ENCODE assay signal across 1 cellular context in genomic region chr1:43011020-43011419, GRCh38.
TF ChIP-seq lines count a peak whose summit lies in the region.

No MANE protein-coding gene starts in this region.

TF ChIP-seq in K562, 482 proteins besides CTCF, POLR2A, EP300 and RAD21 (continued from another document and continues in another):
- no peak for TF ChIP-seq ZNF668 (CRISPR knock-in tag; IDR thresholded peaks at IDR 0.05)
- TF ChIP-seq CHD4 (IDR thresholded peaks at IDR 0.05; ENCODE audit: insufficient read depth, insufficient replicate concordance, low read depth, low read length, poor library complexity, severe bottlenecking), result no peak
- no peak for TF ChIP-seq ZBTB8A (IDR thresholded peaks at IDR 0.05; ENCODE audit: partially characterized antibody)
- peak; percentile 95 for TF ChIP-seq CTBP1 (IDR thresholded peaks at IDR 0.05; ENCODE audit: borderline replicate concordance)
- no peak for TF ChIP-seq GTF2E2 (tag; IDR thresholded peaks at IDR 0.05)
- 0 out of 2 replicates have a peak, but pooled peaks have one; percentile 15 for TF ChIP-seq PKNOX1 (IDR thresholded peaks at IDR 0.05)
- TF ChIP-seq, protein P1, sequence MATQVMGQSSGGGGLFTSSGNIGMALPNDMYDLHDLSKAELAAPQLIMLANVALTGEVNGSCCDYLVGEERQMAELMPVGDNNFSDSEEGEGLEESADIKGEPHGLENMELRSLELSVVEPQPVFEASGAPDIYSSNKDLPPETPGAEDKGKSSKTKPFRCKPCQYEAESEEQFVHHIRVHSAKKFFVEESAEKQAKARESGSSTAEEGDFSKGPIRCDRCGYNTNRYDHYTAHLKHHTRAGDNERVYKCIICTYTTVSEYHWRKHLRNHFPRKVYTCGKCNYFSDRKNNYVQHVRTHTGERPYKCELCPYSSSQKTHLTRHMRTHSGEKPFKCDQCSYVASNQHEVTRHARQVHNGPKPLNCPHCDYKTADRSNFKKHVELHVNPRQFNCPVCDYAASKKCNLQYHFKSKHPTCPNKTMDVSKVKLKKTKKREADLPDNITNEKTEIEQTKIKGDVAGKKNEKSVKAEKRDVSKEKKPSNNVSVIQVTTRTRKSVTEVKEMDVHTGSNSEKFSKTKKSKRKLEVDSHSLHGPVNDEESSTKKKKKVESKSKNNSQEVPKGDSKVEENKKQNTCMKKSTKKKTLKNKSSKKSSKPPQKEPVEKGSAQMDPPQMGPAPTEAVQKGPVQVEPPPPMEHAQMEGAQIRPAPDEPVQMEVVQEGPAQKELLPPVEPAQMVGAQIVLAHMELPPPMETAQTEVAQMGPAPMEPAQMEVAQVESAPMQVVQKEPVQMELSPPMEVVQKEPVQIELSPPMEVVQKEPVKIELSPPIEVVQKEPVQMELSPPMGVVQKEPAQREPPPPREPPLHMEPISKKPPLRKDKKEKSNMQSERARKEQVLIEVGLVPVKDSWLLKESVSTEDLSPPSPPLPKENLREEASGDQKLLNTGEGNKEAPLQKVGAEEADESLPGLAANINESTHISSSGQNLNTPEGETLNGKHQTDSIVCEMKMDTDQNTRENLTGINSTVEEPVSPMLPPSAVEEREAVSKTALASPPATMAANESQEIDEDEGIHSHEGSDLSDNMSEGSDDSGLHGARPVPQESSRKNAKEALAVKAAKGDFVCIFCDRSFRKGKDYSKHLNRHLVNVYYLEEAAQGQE (CRISPR knock-in tag; IDR thresholded peaks at IDR 0.05; ENCODE audit: low read depth), result no peak
- TF ChIP-seq CREB5 (CRISPR knock-in tag; IDR thresholded peaks at IDR 0.05), result no peak
- TF ChIP-seq ZNF184 (CRISPR knock-in tag; IDR thresholded peaks at IDR 0.05), result no peak
- TF ChIP-seq XRCC3 (IDR thresholded peaks at IDR 0.05), result no peak
- no peak for TF ChIP-seq SAFB2 (IDR thresholded peaks at IDR 0.05; ENCODE audit: borderline replicate concordance, low read depth, low read length, severe bottlenecking)
- TF ChIP-seq NCOA2 (IDR thresholded peaks at IDR 0.05; ENCODE audit: partially characterized antibody in 2 of 2), result no peak
- TF ChIP-seq CXXC5 (CRISPR knock-in tag; IDR thresholded peaks at IDR 0.05), result no peak
- no peak for TF ChIP-seq ZNF583 (CRISPR knock-in tag; IDR thresholded peaks at IDR 0.05)
- TF ChIP-seq NRF1 (conservative IDR thresholded peaks at IDR 0.05 in 1 of 2, IDR thresholded peaks at IDR 0.05 in 1 of 2), result no peak
- TF ChIP-seq PYGO2 (tag; IDR thresholded peaks at IDR 0.05), result no peak
- TF ChIP-seq DDX20 (tag; IDR thresholded peaks at IDR 0.05; ENCODE audit: low read depth), result no peak
- TF ChIP-seq RBBP5 (IDR thresholded peaks at IDR 0.05; ENCODE audit: borderline replicate concordance, insufficient read depth, low read length, poor library complexity, severe bottlenecking), result no peak
- TF ChIP-seq IFI16 (CRISPR knock-in tag; IDR thresholded peaks at IDR 0.05), result no peak
- TF ChIP-seq ARID3A (IDR thresholded peaks at IDR 0.05; ENCODE audit: borderline replicate concordance, low read depth, low read length), result no peak
- TF ChIP-seq, protein P2, sequence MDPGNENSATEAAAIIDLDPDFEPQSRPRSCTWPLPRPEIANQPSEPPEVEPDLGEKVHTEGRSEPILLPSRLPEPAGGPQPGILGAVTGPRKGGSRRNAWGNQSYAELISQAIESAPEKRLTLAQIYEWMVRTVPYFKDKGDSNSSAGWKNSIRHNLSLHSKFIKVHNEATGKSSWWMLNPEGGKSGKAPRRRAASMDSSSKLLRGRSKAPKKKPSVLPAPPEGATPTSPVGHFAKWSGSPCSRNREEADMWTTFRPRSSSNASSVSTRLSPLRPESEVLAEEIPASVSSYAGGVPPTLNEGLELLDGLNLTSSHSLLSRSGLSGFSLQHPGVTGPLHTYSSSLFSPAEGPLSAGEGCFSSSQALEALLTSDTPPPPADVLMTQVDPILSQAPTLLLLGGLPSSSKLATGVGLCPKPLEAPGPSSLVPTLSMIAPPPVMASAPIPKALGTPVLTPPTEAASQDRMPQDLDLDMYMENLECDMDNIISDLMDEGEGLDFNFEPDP (CRISPR knock-in tag; IDR thresholded peaks at IDR 0.05), result no peak
- no peak for TF ChIP-seq ZNF766 (CRISPR knock-in tag; conservative IDR thresholded peaks at IDR 0.05)
- TF ChIP-seq ZNF436 (CRISPR knock-in tag; IDR thresholded peaks at IDR 0.05), result no peak
- TF ChIP-seq ESRRA (IDR thresholded peaks at IDR 0.05; ENCODE audit: borderline replicate concordance, low read depth), result peak; percentile 99
- no peak for TF ChIP-seq SREBF2 (CRISPR knock-in tag; IDR thresholded peaks at IDR 0.05)
- TF ChIP-seq, protein P3, sequence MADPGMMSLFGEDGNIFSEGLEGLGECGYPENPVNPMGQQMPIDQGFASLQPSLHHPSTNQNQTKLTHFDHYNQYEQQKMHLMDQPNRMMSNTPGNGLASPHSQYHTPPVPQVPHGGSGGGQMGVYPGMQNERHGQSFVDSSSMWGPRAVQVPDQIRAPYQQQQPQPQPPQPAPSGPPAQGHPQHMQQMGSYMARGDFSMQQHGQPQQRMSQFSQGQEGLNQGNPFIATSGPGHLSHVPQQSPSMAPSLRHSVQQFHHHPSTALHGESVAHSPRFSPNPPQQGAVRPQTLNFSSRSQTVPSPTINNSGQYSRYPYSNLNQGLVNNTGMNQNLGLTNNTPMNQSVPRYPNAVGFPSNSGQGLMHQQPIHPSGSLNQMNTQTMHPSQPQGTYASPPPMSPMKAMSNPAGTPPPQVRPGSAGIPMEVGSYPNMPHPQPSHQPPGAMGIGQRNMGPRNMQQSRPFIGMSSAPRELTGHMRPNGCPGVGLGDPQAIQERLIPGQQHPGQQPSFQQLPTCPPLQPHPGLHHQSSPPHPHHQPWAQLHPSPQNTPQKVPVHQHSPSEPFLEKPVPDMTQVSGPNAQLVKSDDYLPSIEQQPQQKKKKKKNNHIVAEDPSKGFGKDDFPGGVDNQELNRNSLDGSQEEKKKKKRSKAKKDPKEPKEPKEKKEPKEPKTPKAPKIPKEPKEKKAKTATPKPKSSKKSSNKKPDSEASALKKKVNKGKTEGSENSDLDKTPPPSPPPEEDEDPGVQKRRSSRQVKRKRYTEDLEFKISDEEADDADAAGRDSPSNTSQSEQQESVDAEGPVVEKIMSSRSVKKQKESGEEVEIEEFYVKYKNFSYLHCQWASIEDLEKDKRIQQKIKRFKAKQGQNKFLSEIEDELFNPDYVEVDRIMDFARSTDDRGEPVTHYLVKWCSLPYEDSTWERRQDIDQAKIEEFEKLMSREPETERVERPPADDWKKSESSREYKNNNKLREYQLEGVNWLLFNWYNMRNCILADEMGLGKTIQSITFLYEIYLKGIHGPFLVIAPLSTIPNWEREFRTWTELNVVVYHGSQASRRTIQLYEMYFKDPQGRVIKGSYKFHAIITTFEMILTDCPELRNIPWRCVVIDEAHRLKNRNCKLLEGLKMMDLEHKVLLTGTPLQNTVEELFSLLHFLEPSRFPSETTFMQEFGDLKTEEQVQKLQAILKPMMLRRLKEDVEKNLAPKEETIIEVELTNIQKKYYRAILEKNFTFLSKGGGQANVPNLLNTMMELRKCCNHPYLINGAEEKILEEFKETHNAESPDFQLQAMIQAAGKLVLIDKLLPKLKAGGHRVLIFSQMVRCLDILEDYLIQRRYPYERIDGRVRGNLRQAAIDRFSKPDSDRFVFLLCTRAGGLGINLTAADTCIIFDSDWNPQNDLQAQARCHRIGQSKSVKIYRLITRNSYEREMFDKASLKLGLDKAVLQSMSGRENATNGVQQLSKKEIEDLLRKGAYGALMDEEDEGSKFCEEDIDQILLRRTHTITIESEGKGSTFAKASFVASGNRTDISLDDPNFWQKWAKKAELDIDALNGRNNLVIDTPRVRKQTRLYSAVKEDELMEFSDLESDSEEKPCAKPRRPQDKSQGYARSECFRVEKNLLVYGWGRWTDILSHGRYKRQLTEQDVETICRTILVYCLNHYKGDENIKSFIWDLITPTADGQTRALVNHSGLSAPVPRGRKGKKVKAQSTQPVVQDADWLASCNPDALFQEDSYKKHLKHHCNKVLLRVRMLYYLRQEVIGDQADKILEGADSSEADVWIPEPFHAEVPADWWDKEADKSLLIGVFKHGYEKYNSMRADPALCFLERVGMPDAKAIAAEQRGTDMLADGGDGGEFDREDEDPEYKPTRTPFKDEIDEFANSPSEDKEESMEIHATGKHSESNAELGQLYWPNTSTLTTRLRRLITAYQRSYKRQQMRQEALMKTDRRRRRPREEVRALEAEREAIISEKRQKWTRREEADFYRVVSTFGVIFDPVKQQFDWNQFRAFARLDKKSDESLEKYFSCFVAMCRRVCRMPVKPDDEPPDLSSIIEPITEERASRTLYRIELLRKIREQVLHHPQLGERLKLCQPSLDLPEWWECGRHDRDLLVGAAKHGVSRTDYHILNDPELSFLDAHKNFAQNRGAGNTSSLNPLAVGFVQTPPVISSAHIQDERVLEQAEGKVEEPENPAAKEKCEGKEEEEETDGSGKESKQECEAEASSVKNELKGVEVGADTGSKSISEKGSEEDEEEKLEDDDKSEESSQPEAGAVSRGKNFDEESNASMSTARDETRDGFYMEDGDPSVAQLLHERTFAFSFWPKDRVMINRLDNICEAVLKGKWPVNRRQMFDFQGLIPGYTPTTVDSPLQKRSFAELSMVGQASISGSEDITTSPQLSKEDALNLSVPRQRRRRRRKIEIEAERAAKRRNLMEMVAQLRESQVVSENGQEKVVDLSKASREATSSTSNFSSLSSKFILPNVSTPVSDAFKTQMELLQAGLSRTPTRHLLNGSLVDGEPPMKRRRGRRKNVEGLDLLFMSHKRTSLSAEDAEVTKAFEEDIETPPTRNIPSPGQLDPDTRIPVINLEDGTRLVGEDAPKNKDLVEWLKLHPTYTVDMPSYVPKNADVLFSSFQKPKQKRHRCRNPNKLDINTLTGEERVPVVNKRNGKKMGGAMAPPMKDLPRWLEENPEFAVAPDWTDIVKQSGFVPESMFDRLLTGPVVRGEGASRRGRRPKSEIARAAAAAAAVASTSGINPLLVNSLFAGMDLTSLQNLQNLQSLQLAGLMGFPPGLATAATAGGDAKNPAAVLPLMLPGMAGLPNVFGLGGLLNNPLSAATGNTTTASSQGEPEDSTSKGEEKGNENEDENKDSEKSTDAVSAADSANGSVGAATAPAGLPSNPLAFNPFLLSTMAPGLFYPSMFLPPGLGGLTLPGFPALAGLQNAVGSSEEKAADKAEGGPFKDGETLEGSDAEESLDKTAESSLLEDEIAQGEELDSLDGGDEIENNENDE (IDR thresholded peaks at IDR 0.05; ENCODE audit: low read depth, low read length), result no peak
- TF ChIP-seq FOXA1 (IDR thresholded peaks at IDR 0.05; ENCODE audit: borderline replicate concordance), result no peak
- TF ChIP-seq PHB (CRISPR knock-in tag; IDR thresholded peaks at IDR 0.05), result no peak
- TF ChIP-seq, protein P4, sequence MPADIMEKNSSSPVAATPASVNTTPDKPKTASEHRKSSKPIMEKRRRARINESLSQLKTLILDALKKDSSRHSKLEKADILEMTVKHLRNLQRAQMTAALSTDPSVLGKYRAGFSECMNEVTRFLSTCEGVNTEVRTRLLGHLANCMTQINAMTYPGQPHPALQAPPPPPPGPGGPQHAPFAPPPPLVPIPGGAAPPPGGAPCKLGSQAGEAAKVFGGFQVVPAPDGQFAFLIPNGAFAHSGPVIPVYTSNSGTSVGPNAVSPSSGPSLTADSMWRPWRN (IDR thresholded peaks at IDR 0.05; ENCODE audit: low read depth), result 0 out of 2 replicates have a peak, but pooled peaks have one; percentile 14
- no peak for TF ChIP-seq RBM14 (IDR thresholded peaks at IDR 0.05; ENCODE audit: borderline replicate concordance, insufficient read depth, low read depth, low read length)
- TF ChIP-seq, protein P5, sequence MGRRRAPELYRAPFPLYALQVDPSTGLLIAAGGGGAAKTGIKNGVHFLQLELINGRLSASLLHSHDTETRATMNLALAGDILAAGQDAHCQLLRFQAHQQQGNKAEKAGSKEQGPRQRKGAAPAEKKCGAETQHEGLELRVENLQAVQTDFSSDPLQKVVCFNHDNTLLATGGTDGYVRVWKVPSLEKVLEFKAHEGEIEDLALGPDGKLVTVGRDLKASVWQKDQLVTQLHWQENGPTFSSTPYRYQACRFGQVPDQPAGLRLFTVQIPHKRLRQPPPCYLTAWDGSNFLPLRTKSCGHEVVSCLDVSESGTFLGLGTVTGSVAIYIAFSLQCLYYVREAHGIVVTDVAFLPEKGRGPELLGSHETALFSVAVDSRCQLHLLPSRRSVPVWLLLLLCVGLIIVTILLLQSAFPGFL (CRISPR knock-in tag; IDR thresholded peaks at IDR 0.05), result no peak
- TF ChIP-seq U2AF2 (optimal IDR thresholded peaks at IDR 0.05; ENCODE audit: low read depth, low read length), result no peak
- TF ChIP-seq NONO (IDR thresholded peaks at IDR 0.05; ENCODE audit: low read depth in 2 of 2, low read length in 1 of 2), result no peak
- TF ChIP-seq STAG1 (CRISPR knock-in tag; IDR thresholded peaks at IDR 0.05; ENCODE audit: borderline replicate concordance), result no peak
- no peak for TF ChIP-seq MTF1 (CRISPR knock-in tag; IDR thresholded peaks at IDR 0.05; ENCODE audit: borderline replicate concordance)
- no peak for TF ChIP-seq ZNF143 (CRISPR knock-in tag; IDR thresholded peaks at IDR 0.05)
- no peak for TF ChIP-seq BHLHE40 (IDR thresholded peaks at IDR 0.05; ENCODE audit: low read length)
- no peak for TF ChIP-seq ZNF561 (CRISPR knock-in tag; conservative IDR thresholded peaks at IDR 0.05)
